ENCODE assay signal across 23 cellular contexts in genomic region chr17:17624776-17625175, GRCh38. TPM values are rescaled to one million over a fixed set of nuclear protein-coding genes. Genes with fewer than 3 reads are reported as not detected.
DNase-seq lines count a peak whose midpoint lies in the region; ATAC-seq and TF ChIP-seq lines count a peak whose summit lies in the region.
"Had no signal": no experiment of that assay in that cellular context is flagged by ENCODE, and none has a peak within 500 bp of the region (broad histone marks: within the 10 kb centered on the region; RNA-seq: fewer than 3 reads in every experiment).

No MANE protein-coding gene starts in this region.

- no peak for TF ChIP-seq CTCF in VCaP (conservative IDR thresholded peaks at IDR 0.05)

- peak overlapping the region; percentile 43 for H3K27ac ChIP-seq in VCaP
- H3K27ac ChIP-seq: C4-2B, GM23248, RWPE1, SK-N-MC had no signal

- intact Hi-C loops in sciatic nerve (cut with DNase I), result no loop called here

- DNase-seq in left kidney (ENCODE audit: low read depth, low spot score), result peak; percentile 21
- no peak for DNase-seq in sciatic nerve (ENCODE audit: low spot score)
- DNase-seq in COR-L47 (lab: John Stamatoyannopoulos, UW), result no peak
- no peak for DNase-seq in retina
- DNase-seq: CD8-positive, alpha-beta T cell; DMS79 treated with DMSO at 0.1 percent for 48 hours; GF-D8; GM23248; H9; Kasumi-1; NCI-H2029; NCI-H446; NCI-H524 treated with DMSO at 0.1 percent for 48 hours; NCI-H82; SHP77 had no signal

- ATAC-seq in sciatic nerve (peak; percentile 87), GM19452 (IDR thresholded peaks at IDR 0.05; ENCODE audit: unreplicated experiment) (no peak)
- ATAC-seq: CD8-positive, alpha-beta T cell; K562; Panc1 had no signal

TF ChIP-seq in PFSK-1, 5 proteins besides CTCF, POLR2A, EP300 and RAD21:
- no peak for TF ChIP-seq FOXP2 (optimal IDR thresholded peaks at IDR 0.05; ENCODE audit: borderline replicate concordance, extremely low read depth, extremely low read length, insufficient read depth)
- 0 out of 2 replicates have a peak, but pooled peaks have one; percentile 60 for TF ChIP-seq SIN3A (IDR thresholded peaks at IDR 0.05; ENCODE audit: borderline replicate concordance, insufficient read depth, low read length)
TF ChIP-seq in PFSK-1: peak in this region for 1.

RNA-seq across cellular contexts. Expression of gene PEMT, which starts 33.3 kb away (rescaled TPM):
- polyA plus RNA-seq in PFSK-1 (2012; ENCODE audit: insufficient read length, low read depth), result 70.8 TPM
- 27.6 TPM for total RNA-seq in sciatic nerve

RNA-seq across cellular contexts. Expression of gene RAI1, which starts 56.5 kb away (rescaled TPM):
- polyA plus RNA-seq in PFSK-1 (2012; ENCODE audit: insufficient read length, low read depth), result 52.1 TPM
- 62.0 TPM for total RNA-seq in sciatic nerve
